ENCODE assay signal across 11 cellular contexts in the genomic region with DNA sequence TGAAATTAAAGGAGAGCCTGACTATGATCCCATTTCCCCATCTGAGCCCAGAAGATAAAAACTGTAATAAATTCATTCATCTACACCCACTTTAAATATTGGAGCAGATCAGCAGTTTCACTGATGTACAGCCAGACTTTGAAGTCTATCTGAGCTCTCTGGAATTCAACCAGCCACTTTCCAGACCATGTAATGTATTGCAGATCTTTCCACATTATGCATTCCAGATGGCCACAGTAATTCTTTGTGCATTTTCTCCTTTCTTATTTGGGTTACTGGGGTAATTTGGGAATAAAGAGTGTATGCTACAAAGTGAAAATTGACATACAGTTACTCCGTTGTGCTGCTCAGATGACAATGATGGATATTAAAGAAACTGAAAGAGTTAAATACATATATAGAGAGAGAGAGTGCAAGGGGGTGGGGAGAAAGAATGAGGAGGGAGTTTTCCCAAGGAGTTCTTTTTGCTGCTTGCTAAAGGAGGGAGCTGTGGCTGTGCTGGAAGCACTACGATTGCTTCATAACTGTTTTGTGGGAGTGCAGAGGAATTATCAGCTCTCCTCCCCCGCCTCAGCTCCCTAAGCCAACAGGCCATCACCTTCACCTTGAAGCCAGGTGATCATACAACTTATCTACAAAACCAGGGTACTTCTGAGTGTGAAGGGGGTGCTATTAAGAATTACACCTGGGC.
DNase-seq lines count a peak whose midpoint lies in the region; ATAC-seq and TF ChIP-seq lines count a peak whose summit lies in the region.
"Had no signal": no experiment of that assay in that cellular context is flagged by ENCODE, and none has a peak within 500 bp of the region (broad histone marks: within the 10 kb centered on the region; RNA-seq: fewer than 3 reads in every experiment).

No MANE protein-coding gene starts in this region.

- H3K27ac ChIP-seq in esophagus muscularis mucosa (replicated peaks in 1 of 4) = peak overlapping the region; percentile 41 to 56 (median 52)
- H3K27ac ChIP-seq in mesodermal cell (ENCODE audit: low read depth, low read length, severe bottlenecking) = peak overlapping the region; percentile 79
- peak overlapping the region in 3 of 4 donors; percentile 1 to 69 (median 40) for H3K27ac ChIP-seq in tibial nerve
- no peak overlapping the region for H3K27ac ChIP-seq in prostate gland

- TF ChIP-seq EP300 in esophagus muscularis mucosa (IDR thresholded peaks at IDR 0.05) = no peak
- TF ChIP-seq EP300 in tibial nerve (IDR thresholded peaks at IDR 0.05) = no peak

- DNase-seq in NCI-H226 (peak; percentile 69), esophagus muscularis mucosa (ENCODE audit: extremely low spot score) (peak; percentile 79), tibial nerve (ENCODE audit: low spot score in 2 of 2) (no peak), prostate gland (ENCODE audit: low spot score) (no peak), pons (ENCODE audit: low spot score) (no peak)
- DNase-seq: activated CD8-positive, alpha-beta T cell treated with anti-CD3 and anti-CD28 coated beads for 36 hours; activated naive CD4-positive, alpha-beta T cell treated with anti-CD3 and anti-CD28 coated beads, Interleukin-2, amount 10 ng/mL, durations not matched to agents 7 days and 5 days; effector memory CD8-positive, alpha-beta T cell; NCI-H1436 treated with DMSO at 0.1 percent for 48 hours had no signal

- H3K4me1 ChIP-seq in esophagus muscularis mucosa = peaks cover 0 to 17% (median 5%) of the 10 kb centered on the region in 4 donors
- peaks cover 9% of the 10 kb centered on the region for H3K4me1 ChIP-seq in mesodermal cell (ENCODE audit: control insufficient read depth, insufficient read depth, low read length, poor library complexity, severe bottlenecking)
- H3K4me1 ChIP-seq in tibial nerve = peaks cover 0 to 33% (median 7%) of the 10 kb centered on the region in 4 donors
- no peaks in the 10 kb centered on the region for H3K4me1 ChIP-seq in prostate gland (replicated peaks)

- no peaks in the 10 kb centered on the region for H3K9me3 ChIP-seq in esophagus muscularis mucosa
- H3K9me3 ChIP-seq in mesodermal cell (ENCODE audit: control insufficient read depth, low read length) = no peaks in the 10 kb centered on the region
- H3K9me3 ChIP-seq in tibial nerve = no peaks in the 10 kb centered on the region
- no peaks in the 10 kb centered on the region for H3K9me3 ChIP-seq in prostate gland

- ATAC-seq in HG03175 (IDR thresholded peaks at IDR 0.05; ENCODE audit: unreplicated experiment) = no peak
- ATAC-seq: activated CD8-positive, alpha-beta T cell treated with anti-CD3 and anti-CD28 coated beads for 36 hours; effector memory CD8-positive, alpha-beta T cell had no signal

- no peaks in the 10 kb centered on the region for H3K36me3 ChIP-seq in esophagus muscularis mucosa
- H3K36me3 ChIP-seq in mesodermal cell (ENCODE audit: control insufficient read depth, insufficient read depth, low read length) = no peaks in the 10 kb centered on the region
- H3K36me3 ChIP-seq in tibial nerve = no peaks in the 10 kb centered on the region
- no peaks in the 10 kb centered on the region for H3K36me3 ChIP-seq in prostate gland

- H3K4me3 ChIP-seq in esophagus muscularis mucosa (peak overlapping the region in 1 of 4 donors; percentile 39), mesodermal cell (ENCODE audit: extremely low read depth, insufficient read depth, low read length, poor library complexity, severe bottlenecking) (no peak overlapping the region), tibial nerve (peak overlapping the region in 1 of 4 donors; percentile 44), prostate gland (no peak overlapping the region)

- no peak for TF ChIP-seq POLR2A in esophagus muscularis mucosa (IDR thresholded peaks at IDR 0.05; ENCODE audit: low read depth)
- no peak for TF ChIP-seq POLR2A in tibial nerve (IDR thresholded peaks at IDR 0.05)
- TF ChIP-seq POLR2A in prostate gland (IDR thresholded peaks at IDR 0.05) = no peak

- H3K27me3 ChIP-seq in esophagus muscularis mucosa (no peaks in the 10 kb centered on the region), tibial nerve (no peaks in the 10 kb centered on the region), prostate gland (replicated peaks; ENCODE audit: insufficient read depth) (no peaks in the 10 kb centered on the region)

- intact Hi-C loops in esophagus muscularis mucosa (cut with DNase I) (no loop called here), prostate gland (cut with DNase I) (no loop called here)

- TF ChIP-seq CTCF in esophagus muscularis mucosa (IDR thresholded peaks at IDR 0.05) (no peak), tibial nerve (IDR thresholded peaks at IDR 0.05) (no peak), prostate gland (IDR thresholded peaks at IDR 0.05) (no peak)

- 42% methylated on average over 3 of the region's 3 CpGs for WGBS in esophagus muscularis mucosa
- WGBS in mesodermal cell (ENCODE audit: insufficient coverage in 2 of 2), 2 experiments = 71 to 80% methylated on average over 1 to 2 of the region's 3 CpGs
- 41% methylated on average over 3 of the region's 3 CpGs for WGBS in tibial nerve, 2 donors
- WGBS in prostate gland = 70% methylated on average over 3 of the region's 3 CpGs

Comparison
In these comparisons a context has a peak if more than half of its experiments do, and no peak if none do; other contexts are left out.
1. DNase-seq: peak in NCI-H226 (single experiment) and esophagus muscularis mucosa (single experiment); none in tibial nerve (0 of 2), prostate gland (single experiment) and pons (single experiment).
2. H3K27ac ChIP-seq: peak in esophagus muscularis mucosa (4 of 4), mesodermal cell (single experiment) and tibial nerve (3 of 4); none in prostate gland (0 of 2).